13 cellular contexts compared by ENCODE assay signal in the genomic region with DNA sequence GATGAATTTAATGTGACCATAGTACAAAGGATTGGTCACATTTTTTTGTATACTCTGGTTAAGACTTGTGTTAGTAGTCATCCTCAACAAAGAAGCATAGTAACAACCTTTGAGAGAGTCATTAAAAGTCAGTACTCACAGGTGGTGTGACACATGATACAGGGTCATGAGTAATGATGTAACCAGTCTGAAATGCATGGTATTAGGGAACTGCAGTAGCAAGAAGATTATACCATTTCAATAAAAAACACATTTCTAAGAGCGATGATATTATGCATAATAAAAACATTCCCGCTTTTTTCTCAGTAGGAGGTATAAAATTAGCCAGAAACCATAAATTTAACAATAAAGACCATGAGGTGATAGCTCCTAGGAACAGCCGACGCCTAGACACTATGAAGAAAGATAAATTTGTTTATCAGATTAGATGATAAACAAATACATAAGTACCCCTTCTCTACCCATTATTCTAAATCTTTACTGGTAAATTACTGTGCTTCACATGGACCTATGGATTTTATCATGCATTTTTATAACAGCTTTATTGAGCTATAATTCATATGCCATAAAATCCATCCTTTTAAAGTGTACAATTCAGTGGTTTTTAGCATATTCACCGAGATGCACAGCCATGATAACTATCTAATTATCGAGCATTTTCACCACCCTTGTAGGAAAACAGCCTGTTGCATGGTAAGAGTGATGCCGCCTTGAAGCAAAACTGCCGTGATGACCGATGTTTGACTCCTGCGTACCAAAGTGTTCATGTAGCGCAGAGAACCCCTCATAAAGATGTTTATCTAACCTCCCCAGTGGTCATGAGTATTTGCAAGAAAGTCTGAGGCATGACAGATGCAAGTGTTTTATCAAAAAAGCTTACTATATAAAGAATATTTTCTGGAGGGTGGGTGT. TPM values are rescaled to one million over a fixed set of nuclear protein-coding genes. Genes with fewer than 3 reads are reported as not detected.
DNase-seq lines count a peak whose midpoint lies in the region; ATAC-seq, FAIRE-seq and TF ChIP-seq lines count a peak whose summit lies in the region.
"Had no signal": no experiment of that assay in that cellular context is flagged by ENCODE, and none has a peak within 500 bp of the region (broad histone marks: within the 10 kb centered on the region; RNA-seq: fewer than 3 reads in every experiment).

No MANE protein-coding gene starts in this region.

- peaks cover 4% of the 10 kb centered on the region for H3K36me3 Mint-ChIP-seq in activated T-helper 1 cell treated with anti-CD3 and anti-CD28 coated beads, Interleukin-12 subunit alpha, Interleukin-12 subunit beta, Interleukin-2, Interleukin-4 antibody, amounts not matched to agents 30 ng/mL and 10 ng/mL and 1 ng/mL, durations not matched to agents 14 hours and 24 hours and 36 hours (ENCODE audit: low read depth)
- no peaks in the 10 kb centered on the region for H3K36me3 Mint-ChIP-seq in T-helper 2 cell treated with Interferon-gamma antibody and Interleukin-4, amounts not matched to agents 5 μg/mL and 100 μg/mL, for 36 hours (ENCODE audit: low read depth)

- no peak overlapping the region for H3K4me3 Mint-ChIP-seq in activated T-helper 1 cell treated with anti-CD3 and anti-CD28 coated beads, Interleukin-12 subunit alpha, Interleukin-12 subunit beta, Interleukin-2, Interleukin-4 antibody, amounts not matched to agents 30 ng/mL and 10 ng/mL and 1 ng/mL, durations not matched to agents 14 hours and 24 hours and 36 hours
- H3K4me3 Mint-ChIP-seq in T-helper 2 cell treated with Interferon-gamma antibody and Interleukin-4, amounts not matched to agents 5 μg/mL and 100 μg/mL, for 36 hours = no peak overlapping the region
- H3K4me3 Mint-ChIP-seq: B cell; stimulated activated naive CD8-positive, alpha-beta T cell treated with anti-CD3 and anti-CD28 coated beads, Interleukin-15, amount 100 ng/mL, for 72 hours had no signal

- no peaks in the 10 kb centered on the region for H3K4me1 Mint-ChIP-seq in activated T-helper 1 cell treated with anti-CD3 and anti-CD28 coated beads, Interleukin-12 subunit alpha, Interleukin-12 subunit beta, Interleukin-2, Interleukin-4 antibody, amounts not matched to agents 30 ng/mL and 10 ng/mL and 1 ng/mL, durations not matched to agents 14 hours and 24 hours and 36 hours (ENCODE audit: low read depth)
- H3K4me1 Mint-ChIP-seq in T-helper 2 cell treated with Interferon-gamma antibody and Interleukin-4, amounts not matched to agents 5 μg/mL and 100 μg/mL, for 36 hours (ENCODE audit: low read depth) = no peaks in the 10 kb centered on the region
- H3K4me1 Mint-ChIP-seq: B cell; stimulated activated naive CD8-positive, alpha-beta T cell treated with anti-CD3 and anti-CD28 coated beads, Interleukin-15, amount 100 ng/mL, for 72 hours had no signal

- H3K4me3 ChIP-seq in HFF-Myc (replicated peaks; ENCODE audit: low read depth, low read length) = no peak overlapping the region

- intact Hi-C loops in activated T-helper 1 cell treated with anti-CD3 and anti-CD28 coated beads, Interleukin-12 subunit alpha, Interleukin-12 subunit beta, Interleukin-2, Interleukin-4 antibody, amounts not matched to agents 30 ng/mL and 10 ng/mL and 1 ng/mL, durations not matched to agents 14 hours and 24 hours and 36 hours (cut with micrococcal nuclease) = no loop called here

- peaks cover 7% of the 10 kb centered on the region for H3K27me3 Mint-ChIP-seq in activated T-helper 1 cell treated with anti-CD3 and anti-CD28 coated beads, Interleukin-12 subunit alpha, Interleukin-12 subunit beta, Interleukin-2, Interleukin-4 antibody, amounts not matched to agents 30 ng/mL and 10 ng/mL and 1 ng/mL, durations not matched to agents 14 hours and 24 hours and 36 hours (ENCODE audit: insufficient read depth)
- H3K27me3 Mint-ChIP-seq in T-helper 2 cell treated with Interferon-gamma antibody and Interleukin-4, amounts not matched to agents 5 μg/mL and 100 μg/mL, for 36 hours (ENCODE audit: low read depth) = peaks cover 24% of the 10 kb centered on the region
- H3K27me3 Mint-ChIP-seq: B cell had no signal

- FAIRE-seq in RCC 7860 (lab: Jason Lieb, UNC) = peak; percentile 83

- H3K4me1 ChIP-seq in foreskin keratinocyte = peaks cover 15% of the 10 kb centered on the region

- H3K27ac Mint-ChIP-seq in activated T-helper 1 cell treated with anti-CD3 and anti-CD28 coated beads, Interleukin-12 subunit alpha, Interleukin-12 subunit beta, Interleukin-2, Interleukin-4 antibody, amounts not matched to agents 30 ng/mL and 10 ng/mL and 1 ng/mL, durations not matched to agents 14 hours and 24 hours and 36 hours = no peak overlapping the region
- no peak overlapping the region for H3K27ac Mint-ChIP-seq in T-helper 2 cell treated with Interferon-gamma antibody and Interleukin-4, amounts not matched to agents 5 μg/mL and 100 μg/mL, for 36 hours
- H3K27ac Mint-ChIP-seq: B cell had no signal

- peak; percentile 86 for DNase-seq in A172 (ENCODE audit: low spot score)
- DNase-seq in HFF-Myc (ENCODE audit: extremely low read depth, low read depth) = peak; percentile 40
- DNase-seq in RCC 7860 (ENCODE audit: low spot score) = peak; percentile 88
- DNase-seq in foreskin keratinocyte = peak; percentile 92 to 95
- DNase-seq in activated T-helper 1 cell treated with anti-CD3 and anti-CD28 coated beads, Interleukin-12 subunit alpha, Interleukin-12 subunit beta, Interleukin-2, Interleukin-4 antibody, amounts not matched to agents 30 ng/mL and 10 ng/mL and 1 ng/mL, durations not matched to agents 14 hours and 24 hours and 36 hours (ENCODE audit: low spot score) = no peak
- no peak for DNase-seq in T-helper 2 cell treated with Interferon-gamma antibody and Interleukin-4, amounts not matched to agents 5 μg/mL and 100 μg/mL, for 36 hours (ENCODE audit: low spot score)
- no peak for DNase-seq in activated CD8-positive, alpha-beta memory T cell treated with anti-CD3 and anti-CD28 coated beads, Interleukin-2, amount 50 U/mL, for 4 hours
- DNase-seq: anterior cingulate cortex; midbrain; SK-N-SH; stimulated activated naive CD8-positive, alpha-beta T cell treated with anti-CD3 and anti-CD28 coated beads, Interleukin-15, amount 100 ng/mL, for 72 hours had no signal

- ATAC-seq in foreskin keratinocyte = peak; percentile 99
- no peak for ATAC-seq in HG02852 (IDR thresholded peaks at IDR 0.05; ENCODE audit: unreplicated experiment)
- ATAC-seq: stimulated activated naive CD8-positive, alpha-beta T cell treated with anti-CD3 and anti-CD28 coated beads, Interleukin-15, amount 100 ng/mL, for 72 hours had no signal

- peak overlapping the region; percentile 46 for H3K27ac ChIP-seq in foreskin keratinocyte

- H3K27me3 ChIP-seq in foreskin keratinocyte = no peaks in the 10 kb centered on the region

- H3K9me3 Mint-ChIP-seq in activated T-helper 1 cell treated with anti-CD3 and anti-CD28 coated beads, Interleukin-12 subunit alpha, Interleukin-12 subunit beta, Interleukin-2, Interleukin-4 antibody, amounts not matched to agents 30 ng/mL and 10 ng/mL and 1 ng/mL, durations not matched to agents 14 hours and 24 hours and 36 hours = peaks cover 12% of the 10 kb centered on the region
- H3K9me3 Mint-ChIP-seq in T-helper 2 cell treated with Interferon-gamma antibody and Interleukin-4, amounts not matched to agents 5 μg/mL and 100 μg/mL, for 36 hours = peaks cover 16% of the 10 kb centered on the region

- TF ChIP-seq CTCF in HFF-Myc (IDR thresholded peaks at IDR 0.05; ENCODE audit: low read depth, low read length, missing control alignments) = no peak
- no peak for TF ChIP-seq CTCF in foreskin keratinocyte (conservative IDR thresholded peaks at IDR 0.05)

RNA-seq across cellular contexts. Expression of a gene that starts 41.8 kb away (rescaled TPM):
- 0.17 and 0.62 TPM in 2 replicates for total RNA-seq in A172 (2014; rRNA removed; shearing (Covaris generic))
- 0.14 TPM in 2 replicates for total RNA-seq in foreskin keratinocyte
- polyA plus RNA-seq in foreskin keratinocyte = 0.08 and 0.11 TPM in 2 replicates
- 0.66 and 1.6 TPM in 2 replicates for total RNA-seq in activated T-helper 1 cell treated with anti-CD3 and anti-CD28 coated beads, Interleukin-12 subunit alpha, Interleukin-12 subunit beta, Interleukin-2, Interleukin-4 antibody, amounts not matched to agents 30 ng/mL and 10 ng/mL and 1 ng/mL, durations not matched to agents 14 hours and 24 hours and 36 hours

Comparison
In these comparisons a context has a peak if more than half of its experiments do, and no peak if none do; other contexts are left out.
1. DNase-seq: peak in A172 (single experiment), HFF-Myc (single experiment), RCC 7860 (single experiment) and foreskin keratinocyte (2 of 2); none in activated T-helper 1 cell treated with anti-CD3 and anti-CD28 coated beads, Interleukin-12 subunit alpha, Interleukin-12 subunit beta, Interleukin-2, Interleukin-4 antibody, amounts not matched to agents 30 ng/mL and 10 ng/mL and 1 ng/mL, durations not matched to agents 14 hours and 24 hours and 36 hours (single experiment), T-helper 2 cell treated with Interferon-gamma antibody and Interleukin-4, amounts not matched to agents 5 μg/mL and 100 μg/mL, for 36 hours (single experiment) and activated CD8-positive, alpha-beta memory T cell treated with anti-CD3 and anti-CD28 coated beads, Interleukin-2, amount 50 U/mL, for 4 hours (single experiment).